In genomic region chr1:195768377-195768776, GRCh38 we compare ENCODE assay signal across 8 cellular contexts.
"Had no signal": no experiment of that assay in that cellular context is flagged by ENCODE, and none has a peak within 500 bp of the region (broad histone marks: within the 10 kb centered on the region; RNA-seq: fewer than 3 reads in every experiment).

No MANE protein-coding gene starts in this region.

- DNase-seq: GOT3, H7, Karpas-422, KBM-7 had no signal

- H3K4me2 ChIP-seq: KMS-11 had no signal

- H3K4me1 ChIP-seq: HAP-1 had no signal

- H3K4me3 ChIP-seq: HAP-1 had no signal

- H3K27ac ChIP-seq: KMS-11 had no signal

- FAIRE-seq: HTR-8/SVneo had no signal

- ATAC-seq: HCT116 had no signal

- H3K9me3 ChIP-seq: HAP-1 had no signal

- H3K9ac ChIP-seq: KMS-11 had no signal

- H3K36me3 ChIP-seq: HAP-1 had no signal
